In genomic region chr18:76354348-76354747, GRCh38 we compare ENCODE assay signal across 17 cellular contexts.
DNase-seq lines count a peak whose midpoint lies in the region; ATAC-seq and TF ChIP-seq lines count a peak whose summit lies in the region.
"Had no signal": no experiment of that assay in that cellular context is flagged by ENCODE, and none has a peak within 500 bp of the region (broad histone marks: within the 10 kb centered on the region; RNA-seq: fewer than 3 reads in every experiment).

No MANE protein-coding gene starts in this region.

- TF ChIP-seq POLR2A in GM18505 (IDR thresholded peaks at IDR 0.05; ENCODE audit: borderline replicate concordance, extremely low read depth, insufficient read depth, insufficient read length) = no peak

- H3K9me3 ChIP-seq in A673 (ENCODE audit: low read depth, low read length, poor library complexity, severe bottlenecking) = no peaks in the 10 kb centered on the region
- H3K9me3 ChIP-seq: SJCRH30, vagina had no signal

- BruUV-seq in A673 (replicated peaks; lab: Mats Ljungman, UMichigan) = no TSS peak

- H3K4me3 ChIP-seq in A673 (ENCODE audit: low read depth, low read length, poor library complexity, severe bottlenecking) = no peak overlapping the region
- H3K4me3 ChIP-seq: right lobe of liver, SJCRH30, vagina had no signal

- POLR2A ChIA-PET in A673 (lab: Charles Lee; ENCODE audit: low non-redundant PET) (no interaction called here), HEK293T (lab: Yijun Ruan, JAX) (no interaction called here)

- peaks cover 10% of the 10 kb centered on the region for H3K4me1 ChIP-seq in A673 (ENCODE audit: insufficient read depth, low read length, poor library complexity, severe bottlenecking)
- H3K4me1 ChIP-seq: SJCRH30 had no signal

- no peaks in the 10 kb centered on the region for H3K36me3 ChIP-seq in A673 (ENCODE audit: insufficient read depth, low read length, poor library complexity, severe bottlenecking)
- H3K36me3 ChIP-seq: SJCRH30, vagina had no signal

- no peak overlapping the region for H3K27ac ChIP-seq in A673 (ENCODE audit: low read depth, low read length, poor library complexity, severe bottlenecking)
- H3K27ac ChIP-seq: right lobe of liver, SJCRH30, vagina had no signal

- DNase-seq in A673 (ENCODE audit: low spot score) (peak; percentile 17), LHCN-M2 (ENCODE audit: low read depth) (peak; percentile 16), ecto neural progenitor cell (ENCODE audit: low spot score) (peak; percentile 14), lung microvascular endothelial cell (ENCODE audit: low read depth in 2 of 2) (peak; percentile 27 to 29), GF-D8 (lab: John Stamatoyannopoulos, UW) (no peak), T-helper 2 cell (no peak), HEK293T (ENCODE audit: extremely low spot score) (no peak)
- DNase-seq: activated CD4-positive, alpha-beta T cell treated with anti-CD3 and anti-CD28 coated beads, Interleukin-2, amount 50 U/mL, for 4 hours; effector CD8-positive, alpha-beta T cell; left cardiac atrium; naive B cell; NCI-H1092 treated with DMSO at 0.1 percent for 48 hours; right lobe of liver; SJCRH30; stimulated activated naive CD4-positive, alpha-beta T cell had no signal

- TF ChIP-seq CTCF in A673 (conservative IDR thresholded peaks at IDR 0.05; ENCODE audit: low read depth, low read length) = no peak

- ATAC-seq in GM18505 (IDR thresholded peaks at IDR 0.05; ENCODE audit: unreplicated experiment) = no peak

- CTCF ChIA-PET in A673 (lab: Charles Lee) (no interaction called here), HEK293T (lab: Yijun Ruan, JAX) (no interaction called here)

- no peaks in the 10 kb centered on the region for H3K27me3 ChIP-seq in A673 (replicated peaks; ENCODE audit: insufficient read depth, low read depth, low read length, poor library complexity)
- H3K27me3 ChIP-seq: right lobe of liver, SJCRH30, vagina had no signal

- intact Hi-C loops in A673 (cut with micrococcal nuclease; ENCODE audit: unreplicated experiment) = no loop called here

TF ChIP-seq in HEK293T, 16 proteins besides CTCF, POLR2A, EP300 and RAD21:
- no peak for TF ChIP-seq HDGF (IDR thresholded peaks at IDR 0.05; ENCODE audit: borderline replicate concordance)
- TF ChIP-seq FOXM1 (IDR thresholded peaks at IDR 0.05; ENCODE audit: borderline replicate concordance) = no peak

Comparison
In these comparisons a context has a peak if more than half of its experiments do, and no peak if none do; other contexts are left out.
1. DNase-seq: peak in A673 (single experiment), LHCN-M2 (single experiment), ecto neural progenitor cell (single experiment) and lung microvascular endothelial cell (2 of 2); none in GF-D8 (single experiment), T-helper 2 cell (0 of 5) and HEK293T (single experiment).